Comparison of ENCODE assay signal across 8 cellular contexts in the genomic region with DNA sequence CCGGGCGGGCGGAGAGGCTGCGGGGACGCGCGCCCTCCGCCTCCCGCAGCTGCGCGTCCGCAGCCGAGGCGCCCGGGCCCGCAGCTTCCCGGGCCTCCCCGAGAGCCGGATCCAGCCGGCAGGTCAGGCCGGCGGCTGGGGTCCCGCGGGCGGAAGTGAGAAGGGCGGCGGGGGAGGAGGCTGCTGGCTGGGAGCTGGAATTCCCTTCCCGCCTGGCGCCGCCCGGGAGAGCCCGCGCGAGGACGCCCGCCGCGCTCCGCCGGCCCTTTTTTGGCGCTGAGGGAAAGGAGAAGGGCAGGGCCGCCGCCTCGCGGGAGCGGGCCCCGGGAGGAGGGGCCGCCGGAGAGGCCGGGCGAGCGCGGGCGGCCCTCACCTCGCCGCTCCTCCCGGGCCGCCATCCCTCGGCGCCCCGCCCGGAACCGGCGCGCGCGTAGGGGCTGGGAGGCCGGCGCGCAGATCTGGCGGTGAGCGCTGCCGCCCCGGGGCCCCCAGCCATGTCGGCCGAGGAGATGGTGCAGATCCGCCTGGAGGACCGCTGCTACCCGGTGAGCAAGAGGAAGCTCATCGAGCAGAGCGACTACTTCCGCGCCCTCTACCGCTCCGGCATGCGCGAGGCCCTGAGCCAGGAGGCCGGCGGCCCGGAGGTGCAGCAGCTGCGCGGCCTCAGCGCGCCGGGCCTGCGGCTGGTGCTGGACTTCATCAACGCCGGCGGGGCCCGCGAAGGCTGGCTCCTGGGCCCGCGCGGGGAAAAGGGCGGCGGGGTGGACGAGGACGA. TPM values are rescaled to one million over a fixed set of nuclear protein-coding genes. Genes with fewer than 3 reads are reported as not detected.
A peak's percentile ranks its signal among the peaks of the same experiment; 100 is the strongest.
DNase-seq lines count a peak whose midpoint lies in the region; ATAC-seq and TF ChIP-seq lines count a peak whose summit lies in the region.

A gene with protein sequence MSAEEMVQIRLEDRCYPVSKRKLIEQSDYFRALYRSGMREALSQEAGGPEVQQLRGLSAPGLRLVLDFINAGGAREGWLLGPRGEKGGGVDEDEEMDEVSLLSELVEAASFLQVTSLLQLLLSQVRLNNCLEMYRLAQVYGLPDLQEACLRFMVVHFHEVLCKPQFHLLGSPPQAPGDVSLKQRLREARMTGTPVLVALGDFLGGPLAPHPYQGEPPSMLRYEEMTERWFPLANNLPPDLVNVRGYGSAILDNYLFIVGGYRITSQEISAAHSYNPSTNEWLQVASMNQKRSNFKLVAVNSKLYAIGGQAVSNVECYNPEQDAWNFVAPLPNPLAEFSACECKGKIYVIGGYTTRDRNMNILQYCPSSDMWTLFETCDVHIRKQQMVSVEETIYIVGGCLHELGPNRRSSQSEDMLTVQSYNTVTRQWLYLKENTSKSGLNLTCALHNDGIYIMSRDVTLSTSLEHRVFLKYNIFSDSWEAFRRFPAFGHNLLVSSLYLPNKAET (plus strand): TSS at position 397 of the 775 bp plus-strand sequence. CDS start 98 bp downstream, at position 495.
A gene (minus strand): TSS at position 400 of the 775 bp plus-strand sequence. CDS start 8,960 bp downstream, outside the sequence.

- H3K4me1 Mint-ChIP-seq in natural killer cell treated with Interleukin-12 subunit alpha and Interleukin-12 subunit beta and Interleukin-15 and Interleukin-18, amount 100 ng/mL, for 72 hours (ENCODE audit: low read depth in 2 of 2), result peaks cover 23 to 25% of the 10 kb centered on the region in 2 donors
- peaks cover 36% of the 10 kb centered on the region for H3K4me1 Mint-ChIP-seq in stimulated activated naive CD8-positive, alpha-beta T cell treated with anti-CD3 and anti-CD28 coated beads, Interleukin-15, Interleukin-2, amounts not matched to agents 100 ng/mL and 50 ng/mL, for 24 hours (ENCODE audit: low read depth)

- H3K9me3 Mint-ChIP-seq in natural killer cell treated with Interleukin-12 subunit alpha and Interleukin-12 subunit beta and Interleukin-15 and Interleukin-18, amount 100 ng/mL, for 72 hours, result no peaks in the 10 kb centered on the region
- no peaks in the 10 kb centered on the region for H3K9me3 Mint-ChIP-seq in stimulated activated naive CD8-positive, alpha-beta T cell treated with anti-CD3 and anti-CD28 coated beads, Interleukin-15, Interleukin-2, amounts not matched to agents 100 ng/mL and 50 ng/mL, for 24 hours

- no peaks in the 10 kb centered on the region for H3K27me3 Mint-ChIP-seq in natural killer cell treated with Interleukin-12 subunit alpha and Interleukin-12 subunit beta and Interleukin-15 and Interleukin-18, amount 100 ng/mL, for 72 hours
- H3K27me3 Mint-ChIP-seq in stimulated activated naive CD8-positive, alpha-beta T cell treated with anti-CD3 and anti-CD28 coated beads, Interleukin-15, Interleukin-2, amounts not matched to agents 100 ng/mL and 50 ng/mL, for 24 hours, result no peaks in the 10 kb centered on the region

- peaks cover 5% of the 10 kb centered on the region for H3K36me3 Mint-ChIP-seq in natural killer cell treated with Interleukin-12 subunit alpha and Interleukin-12 subunit beta and Interleukin-15 and Interleukin-18, amount 100 ng/mL, for 72 hours
- peaks cover 23% of the 10 kb centered on the region for H3K36me3 Mint-ChIP-seq in stimulated activated naive CD8-positive, alpha-beta T cell treated with anti-CD3 and anti-CD28 coated beads, Interleukin-15, Interleukin-2, amounts not matched to agents 100 ng/mL and 50 ng/mL, for 24 hours (ENCODE audit: low read depth)

- peak within 1 kb of the TSS; percentile 69 to 85 for H3K27ac Mint-ChIP-seq in natural killer cell treated with Interleukin-12 subunit alpha and Interleukin-12 subunit beta and Interleukin-15 and Interleukin-18, amount 100 ng/mL, for 72 hours
- H3K27ac Mint-ChIP-seq in stimulated activated naive CD8-positive, alpha-beta T cell treated with anti-CD3 and anti-CD28 coated beads, Interleukin-15, Interleukin-2, amounts not matched to agents 100 ng/mL and 50 ng/mL, for 24 hours, result peak within 1 kb of the TSS; percentile 80

- peak within 1 kb of the TSS; percentile 87 for H3K4me3 Mint-ChIP-seq in natural killer cell treated with Interleukin-12 subunit alpha and Interleukin-12 subunit beta and Interleukin-15 and Interleukin-18, amount 100 ng/mL, for 72 hours
- H3K4me3 Mint-ChIP-seq in stimulated activated naive CD8-positive, alpha-beta T cell treated with anti-CD3 and anti-CD28 coated beads, Interleukin-15, Interleukin-2, amounts not matched to agents 100 ng/mL and 50 ng/mL, for 24 hours, result peak within 1 kb of the TSS; percentile 85

- DNase-seq in DMS 273 treated with DMSO at 0.1 percent for 48 hours (lab: John Stamatoyannopoulos, UW) (peak; percentile 5), HT1080 (ENCODE audit: low read depth) (peak; percentile 64), fibroblast of peridontal ligament (ENCODE audit: extremely low read depth) (peak; percentile 62)
- peak; percentile 40 to 43 for DNase-seq in activated T-helper 1 cell treated with anti-CD3 and anti-CD28 coated beads, Interleukin-2, amount 50 U/mL, for 16 hours (ENCODE audit: low read depth in 1 of 2, low spot score in 1 of 2)
- peak; percentile 81 for DNase-seq in natural killer cell treated with Interleukin-12 subunit alpha and Interleukin-12 subunit beta and Interleukin-15 and Interleukin-18, amount 100 ng/mL, for 72 hours (ENCODE audit: low spot score)

- ATAC-seq in GM21381 (IDR thresholded peaks at IDR 0.05; ENCODE audit: unreplicated experiment), result peak; percentile 71
- ATAC-seq in natural killer cell treated with Interleukin-12 subunit alpha and Interleukin-12 subunit beta and Interleukin-15 and Interleukin-18, amount 100 ng/mL, for 72 hours, result peak; percentile 91 to 92

TF ChIP-seq in PFSK-1, 5 proteins besides CTCF, POLR2A, EP300 and RAD21:
- TF ChIP-seq FOXP2 (optimal IDR thresholded peaks at IDR 0.05; ENCODE audit: borderline replicate concordance, extremely low read depth, extremely low read length, insufficient read depth) (no peak), TAF1 (IDR thresholded peaks at IDR 0.05; ENCODE audit: borderline replicate concordance, insufficient read depth, low read length) (peak; percentile 25; the same call in 1 of the 2 replicates), POLR2AphosphoS5 (IDR thresholded peaks at IDR 0.05; ENCODE audit: low read depth, low read length) (peak; percentile 46), SIN3A (IDR thresholded peaks at IDR 0.05; ENCODE audit: borderline replicate concordance, insufficient read depth, low read length) (no peak)
- TF ChIP-seq, protein P1, sequence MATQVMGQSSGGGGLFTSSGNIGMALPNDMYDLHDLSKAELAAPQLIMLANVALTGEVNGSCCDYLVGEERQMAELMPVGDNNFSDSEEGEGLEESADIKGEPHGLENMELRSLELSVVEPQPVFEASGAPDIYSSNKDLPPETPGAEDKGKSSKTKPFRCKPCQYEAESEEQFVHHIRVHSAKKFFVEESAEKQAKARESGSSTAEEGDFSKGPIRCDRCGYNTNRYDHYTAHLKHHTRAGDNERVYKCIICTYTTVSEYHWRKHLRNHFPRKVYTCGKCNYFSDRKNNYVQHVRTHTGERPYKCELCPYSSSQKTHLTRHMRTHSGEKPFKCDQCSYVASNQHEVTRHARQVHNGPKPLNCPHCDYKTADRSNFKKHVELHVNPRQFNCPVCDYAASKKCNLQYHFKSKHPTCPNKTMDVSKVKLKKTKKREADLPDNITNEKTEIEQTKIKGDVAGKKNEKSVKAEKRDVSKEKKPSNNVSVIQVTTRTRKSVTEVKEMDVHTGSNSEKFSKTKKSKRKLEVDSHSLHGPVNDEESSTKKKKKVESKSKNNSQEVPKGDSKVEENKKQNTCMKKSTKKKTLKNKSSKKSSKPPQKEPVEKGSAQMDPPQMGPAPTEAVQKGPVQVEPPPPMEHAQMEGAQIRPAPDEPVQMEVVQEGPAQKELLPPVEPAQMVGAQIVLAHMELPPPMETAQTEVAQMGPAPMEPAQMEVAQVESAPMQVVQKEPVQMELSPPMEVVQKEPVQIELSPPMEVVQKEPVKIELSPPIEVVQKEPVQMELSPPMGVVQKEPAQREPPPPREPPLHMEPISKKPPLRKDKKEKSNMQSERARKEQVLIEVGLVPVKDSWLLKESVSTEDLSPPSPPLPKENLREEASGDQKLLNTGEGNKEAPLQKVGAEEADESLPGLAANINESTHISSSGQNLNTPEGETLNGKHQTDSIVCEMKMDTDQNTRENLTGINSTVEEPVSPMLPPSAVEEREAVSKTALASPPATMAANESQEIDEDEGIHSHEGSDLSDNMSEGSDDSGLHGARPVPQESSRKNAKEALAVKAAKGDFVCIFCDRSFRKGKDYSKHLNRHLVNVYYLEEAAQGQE (IDR thresholded peaks at IDR 0.05; ENCODE audit: insufficient read depth in 1 of 2, low read depth in 2 of 2, low read length in 2 of 2), result peak in 1 of 2 experiments; percentile 52; a peak in 1 of 4 replicates

RNA-seq across cellular contexts. Expression of the first gene that starts in this region (rescaled TPM):
- 35.2 and 48.3 TPM in 2 replicates for total RNA-seq in HT1080 (2014; rRNA removed; shearing (Covaris generic))
- polyA plus RNA-seq in HT1080 (2015; cell fraction: cytosol; rRNA removed), result 18.1 and 20.1 TPM in 2 replicates
- 48.4 and 51.8 TPM in 2 replicates for polyA plus RNA-seq in HT1080 (2015; cell fraction: nucleus; rRNA removed)
- polyA plus RNA-seq in PFSK-1 (2012; ENCODE audit: insufficient read length, low read depth), result 17.8 TPM
- total RNA-seq in natural killer cell treated with Interleukin-12 subunit alpha and Interleukin-12 subunit beta and Interleukin-15 and Interleukin-18, amount 100 ng/mL, for 72 hours, result 10 to 100 TPM; 17.8 to 21.6 TPM

RNA-seq across cellular contexts. Expression of the second gene that starts in this region (rescaled TPM):
- not detected in 2 replicates for total RNA-seq in HT1080 (2014; rRNA removed; shearing (Covaris generic))
- polyA plus RNA-seq in HT1080 (2015; cell fraction: cytosol; rRNA removed), result not detected in 2 replicates
- polyA plus RNA-seq in HT1080 (2015; cell fraction: nucleus; rRNA removed), result not detected in 2 replicates
- polyA plus RNA-seq in PFSK-1 (2012; ENCODE audit: insufficient read length, low read depth), result not detected
- not detected for total RNA-seq in natural killer cell treated with Interleukin-12 subunit alpha and Interleukin-12 subunit beta and Interleukin-15 and Interleukin-18, amount 100 ng/mL, for 72 hours

Comparison
In these comparisons a context has a peak if more than half of its experiments do, and no peak if none do; other contexts are left out.
1. Peak in every context shown above with its lines: DNase-seq and ATAC-seq.
2. DNase-seq: peak in every context shown above with its lines; median percentile 81 in natural killer cell treated with Interleukin-12 subunit alpha and Interleukin-12 subunit beta and Interleukin-15 and Interleukin-18, amount 100 ng/mL, for 72 hours; 64 in HT1080; 62 in fibroblast of peridontal ligament; 42 in activated T-helper 1 cell treated with anti-CD3 and anti-CD28 coated beads, Interleukin-2, amount 50 U/mL, for 16 hours; 5 in DMS 273 treated with DMSO at 0.1 percent for 48 hours.